In genomic region chr6:32176476-32177181, GRCh38 we compare ENCODE assay signal across 2 cellular contexts.
TF ChIP-seq lines count a peak whose summit lies in the region.

No MANE protein-coding gene starts in this region.

TF ChIP-seq in Ishikawa, 13 proteins besides CTCF, POLR2A, EP300 and RAD21:
- TF ChIP-seq YY1 (IDR thresholded peaks at IDR 0.05; ENCODE audit: low read depth): no peak
- peak; percentile 15; the same call in 1 of the 2 replicates for TF ChIP-seq CEBPB (IDR thresholded peaks at IDR 0.05)
- TF ChIP-seq, protein P1, sequence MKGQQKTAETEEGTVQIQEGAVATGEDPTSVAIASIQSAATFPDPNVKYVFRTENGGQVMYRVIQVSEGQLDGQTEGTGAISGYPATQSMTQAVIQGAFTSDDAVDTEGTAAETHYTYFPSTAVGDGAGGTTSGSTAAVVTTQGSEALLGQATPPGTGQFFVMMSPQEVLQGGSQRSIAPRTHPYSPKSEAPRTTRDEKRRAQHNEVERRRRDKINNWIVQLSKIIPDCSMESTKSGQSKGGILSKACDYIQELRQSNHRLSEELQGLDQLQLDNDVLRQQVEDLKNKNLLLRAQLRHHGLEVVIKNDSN (IDR thresholded peaks at IDR 0.05): 0 out of 2 replicates have a peak, but pooled peaks have one; percentile 7

TF ChIP-seq in GM12878, 131 proteins besides CTCF, POLR2A, EP300 and RAD21:
- no peak for TF ChIP-seq SP1 (IDR thresholded peaks at IDR 0.05; ENCODE audit: low read depth, low read length)
- no peak for TF ChIP-seq BMI1 (IDR thresholded peaks at IDR 0.05; ENCODE audit: borderline replicate concordance)
- no peak for TF ChIP-seq ZSCAN29 (IDR thresholded peaks at IDR 0.05)
- TF ChIP-seq, protein P2, sequence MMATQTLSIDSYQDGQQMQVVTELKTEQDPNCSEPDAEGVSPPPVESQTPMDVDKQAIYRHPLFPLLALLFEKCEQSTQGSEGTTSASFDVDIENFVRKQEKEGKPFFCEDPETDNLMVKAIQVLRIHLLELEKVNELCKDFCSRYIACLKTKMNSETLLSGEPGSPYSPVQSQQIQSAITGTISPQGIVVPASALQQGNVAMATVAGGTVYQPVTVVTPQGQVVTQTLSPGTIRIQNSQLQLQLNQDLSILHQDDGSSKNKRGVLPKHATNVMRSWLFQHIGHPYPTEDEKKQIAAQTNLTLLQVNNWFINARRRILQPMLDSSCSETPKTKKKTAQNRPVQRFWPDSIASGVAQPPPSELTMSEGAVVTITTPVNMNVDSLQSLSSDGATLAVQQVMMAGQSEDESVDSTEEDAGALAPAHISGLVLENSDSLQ (IDR thresholded peaks at IDR 0.05): no peak
- TF ChIP-seq, protein P3, sequence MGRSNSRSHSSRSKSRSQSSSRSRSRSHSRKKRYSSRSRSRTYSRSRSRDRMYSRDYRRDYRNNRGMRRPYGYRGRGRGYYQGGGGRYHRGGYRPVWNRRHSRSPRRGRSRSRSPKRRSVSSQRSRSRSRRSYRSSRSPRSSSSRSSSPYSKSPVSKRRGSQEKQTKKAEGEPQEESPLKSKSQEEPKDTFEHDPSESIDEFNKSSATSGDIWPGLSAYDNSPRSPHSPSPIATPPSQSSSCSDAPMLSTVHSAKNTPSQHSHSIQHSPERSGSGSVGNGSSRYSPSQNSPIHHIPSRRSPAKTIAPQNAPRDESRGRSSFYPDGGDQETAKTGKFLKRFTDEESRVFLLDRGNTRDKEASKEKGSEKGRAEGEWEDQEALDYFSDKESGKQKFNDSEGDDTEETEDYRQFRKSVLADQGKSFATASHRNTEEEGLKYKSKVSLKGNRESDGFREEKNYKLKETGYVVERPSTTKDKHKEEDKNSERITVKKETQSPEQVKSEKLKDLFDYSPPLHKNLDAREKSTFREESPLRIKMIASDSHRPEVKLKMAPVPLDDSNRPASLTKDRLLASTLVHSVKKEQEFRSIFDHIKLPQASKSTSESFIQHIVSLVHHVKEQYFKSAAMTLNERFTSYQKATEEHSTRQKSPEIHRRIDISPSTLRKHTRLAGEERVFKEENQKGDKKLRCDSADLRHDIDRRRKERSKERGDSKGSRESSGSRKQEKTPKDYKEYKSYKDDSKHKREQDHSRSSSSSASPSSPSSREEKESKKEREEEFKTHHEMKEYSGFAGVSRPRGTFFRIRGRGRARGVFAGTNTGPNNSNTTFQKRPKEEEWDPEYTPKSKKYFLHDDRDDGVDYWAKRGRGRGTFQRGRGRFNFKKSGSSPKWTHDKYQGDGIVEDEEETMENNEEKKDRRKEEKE (IDR thresholded peaks at IDR 0.05): no peak
- TF ChIP-seq HCFC1 (IDR thresholded peaks at IDR 0.05; ENCODE audit: low read length): no peak
- TF ChIP-seq SPI1 (IDR thresholded peaks at IDR 0.05; ENCODE audit: borderline replicate concordance, insufficient read depth, low read depth, low read length): no peak
- peak; percentile 4 for TF ChIP-seq YBX1 (IDR thresholded peaks at IDR 0.05)
- TF ChIP-seq STAT3 (IDR thresholded peaks at IDR 0.05; ENCODE audit: low read depth, low read length): no peak
- no peak for TF ChIP-seq SUPT20H (IDR thresholded peaks at IDR 0.05; ENCODE audit: borderline replicate concordance, control insufficient read depth, low read depth, low read length)
- TF ChIP-seq, protein P4, sequence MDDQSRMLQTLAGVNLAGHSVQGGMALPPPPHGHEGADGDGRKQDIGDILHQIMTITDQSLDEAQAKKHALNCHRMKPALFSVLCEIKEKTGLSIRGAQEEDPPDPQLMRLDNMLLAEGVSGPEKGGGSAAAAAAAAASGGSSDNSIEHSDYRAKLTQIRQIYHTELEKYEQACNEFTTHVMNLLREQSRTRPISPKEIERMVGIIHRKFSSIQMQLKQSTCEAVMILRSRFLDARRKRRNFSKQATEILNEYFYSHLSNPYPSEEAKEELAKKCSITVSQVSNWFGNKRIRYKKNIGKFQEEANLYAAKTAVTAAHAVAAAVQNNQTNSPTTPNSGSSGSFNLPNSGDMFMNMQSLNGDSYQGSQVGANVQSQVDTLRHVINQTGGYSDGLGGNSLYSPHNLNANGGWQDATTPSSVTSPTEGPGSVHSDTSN (IDR thresholded peaks at IDR 0.05; ENCODE audit: insufficient replicate concordance, low read depth, low read length): no peak
- no peak for TF ChIP-seq KAT2A (conservative IDR thresholded peaks at IDR 0.05; ENCODE audit: control insufficient read depth, low read depth, low read length)
- no peak for TF ChIP-seq CHD2 (IDR thresholded peaks at IDR 0.05; ENCODE audit: borderline replicate concordance, low read depth, low read length)
- TF ChIP-seq ZBED1 (IDR thresholded peaks at IDR 0.05; ENCODE audit: borderline replicate concordance): 0 out of 2 replicates have a peak, but pooled peaks have one; percentile 28
- no peak for TF ChIP-seq NR2C1 (IDR thresholded peaks at IDR 0.05)
- no peak for TF ChIP-seq NR2F1 (conservative IDR thresholded peaks at IDR 0.05)
- no peak for TF ChIP-seq NRF1 (conservative IDR thresholded peaks at IDR 0.05; ENCODE audit: low read depth, low read length)
